8 cellular contexts compared by ENCODE assay signal in the genomic region with DNA sequence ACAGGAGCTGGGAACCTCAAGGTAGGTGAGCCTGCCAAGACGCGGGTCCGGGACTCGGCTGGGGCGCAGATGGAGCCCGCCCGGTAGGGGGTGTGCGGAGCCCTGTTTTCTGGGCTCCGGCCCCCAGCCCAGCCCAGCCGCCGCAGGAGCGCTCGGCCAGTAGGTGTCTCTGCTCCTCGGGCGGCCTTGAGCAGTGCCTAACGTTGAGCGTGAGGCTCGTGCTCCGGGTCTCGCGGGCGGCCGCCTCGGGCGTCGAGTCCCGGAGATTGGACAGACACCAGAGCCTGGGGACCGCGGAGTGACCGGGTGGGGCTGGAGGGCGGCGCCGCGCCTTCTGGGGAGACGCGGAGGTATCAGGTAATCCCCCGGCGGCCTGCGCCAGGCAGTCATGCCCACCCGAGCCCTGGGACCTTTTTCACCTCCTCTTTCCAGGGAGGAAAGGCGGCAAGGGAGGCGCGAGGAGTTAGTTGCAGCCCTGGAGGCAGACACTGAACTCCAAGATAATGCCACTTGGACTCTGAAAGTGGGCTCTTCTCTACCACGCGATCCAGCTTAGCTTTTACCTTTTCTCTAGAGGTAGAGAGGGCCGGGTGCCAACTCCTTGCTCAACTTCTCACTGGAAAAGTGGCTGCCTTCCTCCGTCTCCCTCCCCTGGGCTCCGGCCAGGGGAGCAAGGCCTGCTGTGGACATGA. TPM values are rescaled to one million over a fixed set of nuclear protein-coding genes. Genes with fewer than 3 reads are reported as not detected.
DNase-seq lines count a peak whose midpoint lies in the region; ATAC-seq, FAIRE-seq and TF ChIP-seq lines count a peak whose summit lies in the region.

No MANE protein-coding gene starts in this region.

- FAIRE-seq in H54 (lab: Jason Lieb, UNC): no peak

- H3K4me1 Mint-ChIP-seq in activated CD4-positive, alpha-beta T cell treated with anti-CD3 and anti-CD28 coated beads for 36 hours: no peaks in the 10 kb centered on the region

- H3K4me3 Mint-ChIP-seq in activated CD4-positive, alpha-beta T cell treated with anti-CD3 and anti-CD28 coated beads for 36 hours: no peak overlapping the region

- no peak for TF ChIP-seq POLR2A in H54 (IDR thresholded peaks at IDR 0.05; ENCODE audit: low read depth, low read length)

- H3K4me3 ChIP-seq in duodenal mucosa (ENCODE audit: low read depth in 1 of 2, low read length in 2 of 2): peak overlapping the region; percentile 61 to 65

- no peaks in the 10 kb centered on the region for H3K36me3 ChIP-seq in duodenal mucosa (ENCODE audit: control insufficient read depth in 1 of 2, insufficient read depth in 2 of 2, low read length in 2 of 2)

- no peaks in the 10 kb centered on the region for H3K9me3 Mint-ChIP-seq in activated CD4-positive, alpha-beta T cell treated with anti-CD3 and anti-CD28 coated beads for 36 hours (ENCODE audit: low read depth)

- CTCF ChIA-PET in activated CD4-positive, alpha-beta T cell treated with anti-CD3 and anti-CD28 coated beads for 36 hours (lab: Charles Lee): interaction anchor here (0.6 to 6.2 kb wide), 9 partner anchors 10 to 374 kb away, joined by 3 to 67 read pairs (median 3); partner anchors contain the start of gene PLRG1

- H3K9me3 ChIP-seq in duodenal mucosa (ENCODE audit: control insufficient read depth in 1 of 2, low read length in 2 of 2): no peaks in the 10 kb centered on the region

- peaks cover 3 to 13% of the 10 kb centered on the region in 2 donors for H3K4me1 ChIP-seq in duodenal mucosa (ENCODE audit: control insufficient read depth in 1 of 2, insufficient read depth in 2 of 2, low read length in 2 of 2)

- POLR2A ChIA-PET in activated CD4-positive, alpha-beta T cell treated with anti-CD3 and anti-CD28 coated beads for 36 hours (lab: Charles Lee): no interaction called here

- DNase-seq in DMS53 (lab: John Stamatoyannopoulos, UW): peak; percentile 84
- peak; percentile 91 for DNase-seq in HK-2 (ENCODE audit: unreplicated experiment)
- peak; percentile 80 for DNase-seq in activated CD4-positive, alpha-beta T cell treated with anti-CD3 and anti-CD28 coated beads for 36 hours
- peak; percentile 30 to 40 for DNase-seq in lung microvascular endothelial cell (ENCODE audit: low read depth in 2 of 2)
- DNase-seq in stimulated activated CD8-positive, alpha-beta memory T cell treated with anti-CD3 and anti-CD28 coated beads, Interleukin-2, amount 100 ng/mL, for 48 hours (ENCODE audit: low read depth in 2 of 2): peak; percentile 39 to 53
- DNase-seq in H54 (ENCODE audit: insufficient read length, low spot score): no peak

- H3K9ac ChIP-seq in duodenal mucosa (ENCODE audit: low read depth in 1 of 2, low read length in 2 of 2): peak overlapping the region in 1 of 2 donors; percentile 36

- peak; percentile 97 for ATAC-seq in GM21360 (IDR thresholded peaks at IDR 0.05; ENCODE audit: unreplicated experiment)
- ATAC-seq in activated CD4-positive, alpha-beta T cell treated with anti-CD3 and anti-CD28 coated beads for 36 hours: peak; percentile 98

- peaks cover 0 to 5% of the 10 kb centered on the region in 2 donors for H3K27me3 ChIP-seq in duodenal mucosa (ENCODE audit: control insufficient read depth in 1 of 2, insufficient read depth in 2 of 2, low read length in 2 of 2)

- intact Hi-C loops in activated CD4-positive, alpha-beta T cell treated with anti-CD3 and anti-CD28 coated beads for 36 hours (cut with DNase I, micrococcal nuclease): loop anchor here (5.0 to 10.0 kb wide), 4 partner anchors 150 to 842 kb away; partner anchors contain the start of genes MAP9 (in 1 of the 2) and SFRP2 (in 1 of the 2)

- no peak overlapping the region for H3K27ac ChIP-seq in duodenal mucosa (ENCODE audit: low read depth, low read length)

- H3K27me3 Mint-ChIP-seq in activated CD4-positive, alpha-beta T cell treated with anti-CD3 and anti-CD28 coated beads for 36 hours: peaks cover 13% of the 10 kb centered on the region

- no peak overlapping the region for H3K27ac Mint-ChIP-seq in activated CD4-positive, alpha-beta T cell treated with anti-CD3 and anti-CD28 coated beads for 36 hours

- no peaks in the 10 kb centered on the region for H3K36me3 Mint-ChIP-seq in activated CD4-positive, alpha-beta T cell treated with anti-CD3 and anti-CD28 coated beads for 36 hours (ENCODE audit: low read depth)

RNA-seq across cellular contexts. Expression of gene FGG, which starts 14.5 kb away (rescaled TPM):
- not detected for total RNA-seq in activated CD4-positive, alpha-beta T cell treated with anti-CD3 and anti-CD28 coated beads for 36 hours
- not detected in 2 replicates for total RNA-seq in lung microvascular endothelial cell

RNA-seq across cellular contexts. Expression of gene FGA, which starts 36.4 kb away (rescaled TPM):
- not detected for total RNA-seq in activated CD4-positive, alpha-beta T cell treated with anti-CD3 and anti-CD28 coated beads for 36 hours
- not detected in 2 replicates for total RNA-seq in lung microvascular endothelial cell
